9 cellular contexts compared by ENCODE assay signal in the genomic region with DNA sequence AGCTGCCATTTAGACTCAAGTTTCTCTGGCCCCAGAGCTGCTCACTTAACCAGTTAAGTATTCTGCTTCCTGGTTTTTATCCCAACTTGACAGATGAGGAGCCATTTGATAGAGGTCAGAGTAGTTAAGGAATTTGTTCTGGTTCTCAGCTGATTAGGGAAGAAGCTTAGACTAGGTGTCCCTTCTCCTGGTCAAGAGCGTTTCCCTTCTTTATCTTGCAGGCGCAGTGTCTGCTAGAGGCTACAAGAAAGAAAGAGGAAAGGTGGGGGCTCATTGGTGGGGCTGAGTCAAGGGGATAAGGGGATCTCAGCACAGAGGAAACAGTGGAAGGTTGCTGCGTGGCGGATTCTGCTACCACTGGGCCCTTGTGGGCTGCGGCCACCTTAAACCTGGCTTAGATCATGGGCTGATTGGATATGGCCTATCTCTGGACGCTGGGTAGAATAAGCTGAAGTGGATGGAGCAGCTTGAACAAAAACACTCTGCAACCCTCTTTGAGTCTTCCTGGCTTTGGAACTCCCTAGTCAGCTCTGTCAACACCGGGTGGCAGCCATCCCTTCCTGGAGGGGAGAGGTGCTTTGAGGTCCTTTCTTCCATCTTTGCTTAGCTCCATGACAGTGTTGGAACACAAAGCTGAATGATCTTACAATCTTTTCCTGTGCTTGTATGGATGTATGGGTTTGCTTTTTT.
DNase-seq lines count a peak whose midpoint lies in the region; ATAC-seq and TF ChIP-seq lines count a peak whose summit lies in the region.
"Had no signal": no experiment of that assay in that cellular context is flagged by ENCODE, and none has a peak within 500 bp of the region (broad histone marks: within the 10 kb centered on the region; RNA-seq: fewer than 3 reads in every experiment).

No MANE protein-coding gene starts in this region.

- H3K9me3 Mint-ChIP-seq in nephron: peaks cover 3% of the 10 kb centered on the region

- H3K4me1 Mint-ChIP-seq in nephron: peaks cover 18% of the 10 kb centered on the region

- peak overlapping the region in 2 of 3 experiments; percentile 27 to 30 for H3K27ac Mint-ChIP-seq in nephron

- no peak for ATAC-seq in HG02623 (IDR thresholded peaks at IDR 0.05; ENCODE audit: unreplicated experiment)
- no peak for ATAC-seq in GM21576 (IDR thresholded peaks at IDR 0.05; ENCODE audit: unreplicated experiment)
- no peak for ATAC-seq in GM19395 (IDR thresholded peaks at IDR 0.05; ENCODE audit: unreplicated experiment)

- TF ChIP-seq CTCF in NB4 (IDR thresholded peaks at IDR 0.05; ENCODE audit: low read depth, low read length): peak; percentile 34
- peak; percentile 35 for TF ChIP-seq CTCF in astrocyte of the spinal cord (IDR thresholded peaks at IDR 0.05; ENCODE audit: low read depth, low read length)
- TF ChIP-seq CTCF in nephron (IDR thresholded peaks at IDR 0.05; ENCODE audit: unreplicated experiment in 3 of 3): no peak

- DNase-seq in ELF-1 (ENCODE audit: low read depth, low spot score) (peak; percentile 78), NB4 (ENCODE audit: low read depth) (peak; percentile 74), astrocyte of the spinal cord (ENCODE audit: low read depth, low spot score) (peak; percentile 54), middle frontal gyrus (ENCODE audit: extremely low spot score, low spot score) (no peak)
- DNase-seq: lower lobe of right lung had no signal

- no peaks in the 10 kb centered on the region for H3K36me3 Mint-ChIP-seq in nephron (ENCODE audit: low read depth)

- no peak overlapping the region for H3K4me3 Mint-ChIP-seq in nephron

- H3K27me3 Mint-ChIP-seq in nephron (ENCODE audit: low read depth): peaks cover 27% of the 10 kb centered on the region

- in situ Hi-C loops in astrocyte of the spinal cord (cut with HindIII; ENCODE audit: low sequenced_read_pairs): loop anchor here (25.0 kb wide), 1 partner anchor 272 kb away; no protein-coding TSS in a partner anchor

- H3K4me3 ChIP-seq in NB4 (ENCODE audit: low read depth, low read length) (no peak overlapping the region), astrocyte of the spinal cord (ENCODE audit: low read depth, low read length) (no peak overlapping the region)
- H3K4me3 ChIP-seq: lower lobe of right lung had no signal

- TF ChIP-seq POLR2A in NB4 (IDR thresholded peaks at IDR 0.05; ENCODE audit: extremely low read depth, insufficient read length): no peak

Comparison
In these comparisons a context has a peak if more than half of its experiments do, and no peak if none do; other contexts are left out.
1. CTCF ChIP-seq: peak in NB4 (single experiment) and astrocyte of the spinal cord (single experiment); none in nephron (0 of 3).